ENCODE assay signal across 29 cellular contexts in genomic region chr3:27802849-27803248, GRCh38.
"Had no signal": no experiment of that assay in that cellular context is flagged by ENCODE, and none has a peak within 500 bp of the region (broad histone marks: within the 10 kb centered on the region; RNA-seq: fewer than 3 reads in every experiment).

No MANE protein-coding gene starts in this region.

- H2AFZ ChIP-seq: neural progenitor cell had no signal

- H3K4me3 ChIP-seq: left lung, lower lobe of right lung, neural progenitor cell, ovary, right atrium auricular region, right lobe of liver, smooth muscle cell, tibial nerve, uterus had no signal

- H3K9me3 Mint-ChIP-seq: immature natural killer cell; natural killer cell; nephron progenitor cell; neural progenitor cell; stimulated activated naive CD8-positive, alpha-beta T cell treated with anti-CD3 and anti-CD28 coated beads, Interleukin-15, amount 100 ng/mL, for 72 hours; type B pancreatic cell had no signal

- H3K36me3 Mint-ChIP-seq: immature natural killer cell, naive B cell, natural killer cell, neural progenitor cell, type B pancreatic cell had no signal

- H3K9me3 ChIP-seq: left lung, lower lobe of right lung, neutrophil, ovary, right atrium auricular region, right lobe of liver, tibial nerve, uterus had no signal

- H3K4me2 ChIP-seq: neural progenitor cell, smooth muscle cell had no signal

- H3K4me1 ChIP-seq: left lung, lower lobe of right lung, right atrium auricular region, right lobe of liver, tibial nerve, uterus had no signal

- H3K27me3 Mint-ChIP-seq: naive B cell; progenitor cell of endocrine pancreas; stimulated activated naive CD8-positive, alpha-beta T cell treated with anti-CD3 and anti-CD28 coated beads, Interleukin-15, amount 100 ng/mL, for 72 hours; type B pancreatic cell had no signal

- DNase-seq: hypothalamus; immature natural killer cell; kidney; left colon; left lung; lower lobe of right lung; mammary epithelial cell; mesenchymal stem cell; naive B cell; natural killer cell; nephron progenitor cell; occipital lobe; ovary; right lobe of liver; stimulated activated CD4-positive, alpha-beta T cell treated with anti-CD3 and anti-CD28 coated beads, Interleukin-1b, Interleukin-23, amount 100 ng/mL, for 48 hours; stimulated activated CD4-positive, alpha-beta T cell treated with anti-CD3 and anti-CD28 coated beads, Interleukin-2, amount 100 ng/mL, for 48 hours; stimulated activated CD4-positive, alpha-beta T cell treated with anti-CD3 and anti-CD28 coated beads, Interleukin-4, amount 100 ng/mL, for 4 hours; stimulated activated CD8-positive, alpha-beta memory T cell treated with anti-CD3 and anti-CD28 coated beads, Interleukin-4, amount 100 ng/mL, for 48 hours; stimulated activated naive CD4-positive, alpha-beta T cell treated with Interleukin-2 at 50 U/mL for 16 hours; stimulated activated naive CD8-positive, alpha-beta T cell treated with anti-CD3 and anti-CD28 coated beads, Interleukin-15, amount 100 ng/mL, for 72 hours; substantia nigra; uterus had no signal

- H3K27ac Mint-ChIP-seq: immature natural killer cell; naive B cell; natural killer cell; nephron progenitor cell; neural progenitor cell; progenitor cell of endocrine pancreas; stimulated activated naive CD8-positive, alpha-beta T cell treated with anti-CD3 and anti-CD28 coated beads, Interleukin-15, amount 100 ng/mL, for 72 hours; type B pancreatic cell had no signal

- H3K27ac ChIP-seq: left lung, lower lobe of right lung, neural progenitor cell, neutrophil, ovary, right atrium auricular region, right lobe of liver, tibial nerve, uterus had no signal

- H3K9ac ChIP-seq: neural progenitor cell had no signal

- H3K27me3 ChIP-seq: left lung, neural progenitor cell, neutrophil, ovary, right atrium auricular region, right lobe of liver, tibial nerve, uterus had no signal

- ATAC-seq: left colon; left lung; lower lobe of right lung; natural killer cell; right lobe of liver; stimulated activated naive CD8-positive, alpha-beta T cell treated with anti-CD3 and anti-CD28 coated beads, Interleukin-15, amount 100 ng/mL, for 72 hours had no signal

- H3K4me3 Mint-ChIP-seq: immature natural killer cell; natural killer cell; nephron progenitor cell; neural progenitor cell; stimulated activated naive CD8-positive, alpha-beta T cell treated with anti-CD3 and anti-CD28 coated beads, Interleukin-15, amount 100 ng/mL, for 72 hours; type B pancreatic cell had no signal

- H3K36me3 ChIP-seq: left lung, lower lobe of right lung, neural progenitor cell, neutrophil, ovary, right atrium auricular region, right lobe of liver, tibial nerve, uterus had no signal

- H3K4me1 Mint-ChIP-seq: immature natural killer cell, naive B cell had no signal
